Comparison of ENCODE assay signal across 15 cellular contexts in the genomic region with DNA sequence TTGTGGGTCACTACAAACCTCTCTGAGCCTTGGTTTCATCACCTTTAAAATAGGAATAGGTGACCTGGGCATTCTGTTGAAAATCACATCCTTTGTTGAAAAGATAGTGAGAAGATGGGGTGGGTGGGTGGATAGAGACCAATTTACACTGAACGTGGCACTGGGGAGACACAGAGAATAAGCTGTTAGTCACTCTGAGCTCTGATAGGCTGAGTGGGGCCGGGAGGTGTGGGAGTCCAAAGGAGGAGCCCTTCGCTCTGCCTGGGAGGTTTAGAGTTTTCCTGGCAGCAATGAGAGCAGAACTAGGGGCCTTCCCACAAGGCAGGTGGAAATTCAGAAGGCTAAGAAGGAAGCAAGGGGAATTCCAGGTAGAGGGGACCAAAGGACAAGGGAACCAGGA.
"Had no signal": no experiment of that assay in that cellular context is flagged by ENCODE, and none has a peak within 500 bp of the region (broad histone marks: within the 10 kb centered on the region; RNA-seq: fewer than 3 reads in every experiment).

No MANE protein-coding gene starts in this region.

- H3K36me3 Mint-ChIP-seq: activated naive CD4-positive, alpha-beta T cell treated with anti-CD3 and anti-CD28 coated beads, Interleukin-2, amount 50 U/mL, for 24 hours; brain; naive thymus-derived CD8-positive, alpha-beta T cell had no signal

- H3K27me3 ChIP-seq: hepatocyte had no signal

- DNase-seq: activated CD8-positive, alpha-beta memory T cell treated with anti-CD3 and anti-CD28 coated beads, Interleukin-2, amount 50 U/mL, for 48 hours; effector CD4-positive, alpha-beta T cell; mesenchymal stem cell; naive thymus-derived CD8-positive, alpha-beta T cell; nucleus accumbens; SJCRH30; small intestine had no signal

- H3K27me3 Mint-ChIP-seq: activated naive CD4-positive, alpha-beta T cell treated with anti-CD3 and anti-CD28 coated beads, Interleukin-2, amount 50 U/mL, for 24 hours; central memory CD8-positive, alpha-beta T cell had no signal

- H3K9me3 ChIP-seq: esophagus muscularis mucosa, SJCRH30, thoracic aorta had no signal

- H3K4me3 Mint-ChIP-seq: activated naive CD4-positive, alpha-beta T cell treated with anti-CD3 and anti-CD28 coated beads, Interleukin-2, amount 50 U/mL, for 24 hours; brain; central memory CD8-positive, alpha-beta T cell; naive thymus-derived CD8-positive, alpha-beta T cell; T-helper 2 cell treated with Interferon-gamma antibody and Interleukin-4, amounts not matched to agents 5 μg/mL and 100 μg/mL, for 36 hours had no signal

- H3K27ac ChIP-seq: esophagus muscularis mucosa, hepatocyte, SJCRH30, thoracic aorta had no signal

- H3K9me3 Mint-ChIP-seq: activated naive CD4-positive, alpha-beta T cell treated with anti-CD3 and anti-CD28 coated beads, Interleukin-2, amount 50 U/mL, for 24 hours had no signal

- H3K27ac Mint-ChIP-seq: activated naive CD4-positive, alpha-beta T cell treated with anti-CD3 and anti-CD28 coated beads, Interleukin-2, amount 50 U/mL, for 24 hours; T-helper 2 cell treated with Interferon-gamma antibody and Interleukin-4, amounts not matched to agents 5 μg/mL and 100 μg/mL, for 36 hours had no signal

- H3K36me3 ChIP-seq: esophagus muscularis mucosa, SJCRH30, thoracic aorta had no signal

- H3K4me3 ChIP-seq: coronary artery, esophagus muscularis mucosa, hepatocyte, SJCRH30, thoracic aorta had no signal
